1 cellular context compared by ENCODE assay signal in the genomic region with DNA sequence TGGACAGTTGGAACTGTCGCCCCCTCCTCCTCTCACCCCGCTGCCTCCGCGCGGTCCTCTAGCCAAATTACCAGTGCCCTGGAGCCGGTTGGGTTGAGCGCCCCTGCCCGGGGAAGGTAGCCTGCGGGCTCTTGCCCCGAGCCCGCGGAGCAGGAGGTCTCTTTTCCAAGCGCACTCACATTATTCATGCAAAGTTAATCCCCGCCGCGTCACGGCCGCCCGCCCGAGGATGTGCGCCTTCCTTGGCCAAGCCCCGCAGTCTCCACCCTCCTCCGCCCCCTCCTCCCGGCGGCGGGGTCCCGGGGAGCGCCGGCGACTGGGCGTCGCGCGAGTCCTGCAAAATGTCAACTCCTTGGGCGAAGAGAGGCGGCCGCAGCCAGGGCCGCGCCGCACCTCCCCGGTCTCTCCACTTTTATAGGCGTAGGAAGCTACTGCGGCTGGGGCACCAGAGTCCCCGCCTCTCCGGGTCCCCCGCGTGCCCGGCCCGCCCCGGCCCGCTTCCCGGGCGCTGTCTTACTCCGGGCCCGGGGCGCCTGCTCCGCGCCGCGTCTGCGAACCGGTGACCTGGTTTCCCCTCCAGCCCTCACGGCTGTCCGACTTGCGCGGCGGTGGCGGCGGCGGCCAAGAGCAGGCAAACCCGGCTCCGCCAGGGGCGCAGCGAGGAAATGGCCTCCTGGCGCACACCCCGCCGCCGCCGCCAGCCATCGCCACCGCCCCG.
TF ChIP-seq lines count a peak whose summit lies in the region.

A gene (minus strand): TSS at position 235 of the 718 bp plus-strand sequence.

TF ChIP-seq in HEK293, 187 proteins besides CTCF, POLR2A, EP300 and RAD21 (continued from another document and continues in another):
- TF ChIP-seq, protein P1, sequence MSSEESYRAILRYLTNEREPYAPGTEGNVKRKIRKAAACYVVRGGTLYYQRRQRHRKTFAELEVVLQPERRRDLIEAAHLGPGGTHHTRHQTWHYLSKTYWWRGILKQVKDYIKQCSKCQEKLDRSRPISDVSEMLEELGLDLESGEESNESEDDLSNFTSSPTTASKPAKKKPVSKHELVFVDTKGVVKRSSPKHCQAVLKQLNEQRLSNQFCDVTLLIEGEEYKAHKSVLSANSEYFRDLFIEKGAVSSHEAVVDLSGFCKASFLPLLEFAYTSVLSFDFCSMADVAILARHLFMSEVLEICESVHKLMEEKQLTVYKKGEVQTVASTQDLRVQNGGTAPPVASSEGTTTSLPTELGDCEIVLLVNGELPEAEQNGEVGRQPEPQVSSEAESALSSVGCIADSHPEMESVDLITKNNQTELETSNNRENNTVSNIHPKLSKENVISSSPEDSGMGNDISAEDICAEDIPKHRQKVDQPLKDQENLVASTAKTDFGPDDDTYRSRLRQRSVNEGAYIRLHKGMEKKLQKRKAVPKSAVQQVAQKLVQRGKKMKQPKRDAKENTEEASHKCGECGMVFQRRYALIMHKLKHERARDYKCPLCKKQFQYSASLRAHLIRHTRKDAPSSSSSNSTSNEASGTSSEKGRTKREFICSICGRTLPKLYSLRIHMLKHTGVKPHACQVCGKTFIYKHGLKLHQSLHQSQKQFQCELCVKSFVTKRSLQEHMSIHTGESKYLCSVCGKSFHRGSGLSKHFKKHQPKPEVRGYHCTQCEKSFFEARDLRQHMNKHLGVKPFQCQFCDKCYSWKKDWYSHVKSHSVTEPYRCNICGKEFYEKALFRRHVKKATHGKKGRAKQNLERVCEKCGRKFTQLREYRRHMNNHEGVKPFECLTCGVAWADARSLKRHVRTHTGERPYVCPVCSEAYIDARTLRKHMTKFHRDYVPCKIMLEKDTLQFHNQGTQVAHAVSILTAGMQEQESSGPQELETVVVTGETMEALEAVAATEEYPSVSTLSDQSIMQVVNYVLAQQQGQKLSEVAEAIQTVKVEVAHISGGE (tag by site-specific recombination; conservative IDR thresholded peaks at IDR 0.05; ENCODE audit: low read depth) = peak; percentile 8; the same call in 1 of the 2 replicates
- TF ChIP-seq SP3 (tag by site-specific recombination; IDR thresholded peaks at IDR 0.05) (peak; percentile 85), ZNF514 (tag by site-specific recombination; IDR thresholded peaks at IDR 0.05) (no peak), KLF9 (tag by site-specific recombination; IDR thresholded peaks at IDR 0.05; ENCODE audit: low read depth) (0 out of 2 replicates have a peak, but pooled peaks have one; percentile 9), ZNF239 (tag by site-specific recombination; IDR thresholded peaks at IDR 0.05) (no peak), ZNF785 (tag by site-specific recombination; IDR thresholded peaks at IDR 0.05) (no peak), ZNF600 (tag by site-specific recombination; IDR thresholded peaks at IDR 0.05) (no peak), ZNF791 (tag by site-specific recombination; IDR thresholded peaks at IDR 0.05) (no peak), ZNF837 (tag by site-specific recombination; IDR thresholded peaks at IDR 0.05) (0 out of 2 replicates have a peak, but pooled peaks have one; percentile 16), GLIS2 (tag by site-specific recombination; IDR thresholded peaks at IDR 0.05) (peak; percentile 8; the same call in 1 of the 2 replicates), KLF7 (tag by site-specific recombination; IDR thresholded peaks at IDR 0.05; ENCODE audit: borderline replicate concordance) (0 out of 2 replicates have a peak, but pooled peaks have one; percentile 41), ZNF629 (tag by site-specific recombination; IDR thresholded peaks at IDR 0.05) (peak; percentile 57; the same call in 1 of the 2 replicates), SP7 (tag by site-specific recombination; IDR thresholded peaks at IDR 0.05) (no peak; the same call in none of the 2 replicates), ZNF843 (tag by site-specific recombination; IDR thresholded peaks at IDR 0.05) (no peak), ZNF16 (tag by site-specific recombination; IDR thresholded peaks at IDR 0.05; ENCODE audit: low read depth) (no peak), REPIN1 (tag by site-specific recombination; IDR thresholded peaks at IDR 0.05; ENCODE audit: low read depth) (no peak), ZNF221 (tag by site-specific recombination; IDR thresholded peaks at IDR 0.05; ENCODE audit: borderline replicate concordance) (no peak), ZNF701 (tag by site-specific recombination; IDR thresholded peaks at IDR 0.05) (no peak), ZBTB17 (tag by site-specific recombination; IDR thresholded peaks at IDR 0.05) (no peak), ZEB2 (tag by site-specific recombination; IDR thresholded peaks at IDR 0.05) (peak; percentile 70), ZNF830 (tag by site-specific recombination; IDR thresholded peaks at IDR 0.05; ENCODE audit: low read depth) (no peak), ZNF391 (tag by site-specific recombination; IDR thresholded peaks at IDR 0.05; ENCODE audit: borderline replicate concordance, low read depth) (no peak), ZNF292 (tag by site-specific recombination; IDR thresholded peaks at IDR 0.05; ENCODE audit: borderline replicate concordance, low read depth) (no peak), ZBTB8A (tag by site-specific recombination; IDR thresholded peaks at IDR 0.05) (peak; percentile 98), ZNF510 (tag by site-specific recombination; IDR thresholded peaks at IDR 0.05; ENCODE audit: insufficient replicate concordance) (no peak), ZNF707 (tag by site-specific recombination; IDR thresholded peaks at IDR 0.05) (no peak), ZFHX2 (tag by site-specific recombination; conservative IDR thresholded peaks at IDR 0.05) (peak; percentile 40), ZNF341 (tag by site-specific recombination; IDR thresholded peaks at IDR 0.05; ENCODE audit: low read depth) (peak; percentile 26)
- TF ChIP-seq, protein P2, sequence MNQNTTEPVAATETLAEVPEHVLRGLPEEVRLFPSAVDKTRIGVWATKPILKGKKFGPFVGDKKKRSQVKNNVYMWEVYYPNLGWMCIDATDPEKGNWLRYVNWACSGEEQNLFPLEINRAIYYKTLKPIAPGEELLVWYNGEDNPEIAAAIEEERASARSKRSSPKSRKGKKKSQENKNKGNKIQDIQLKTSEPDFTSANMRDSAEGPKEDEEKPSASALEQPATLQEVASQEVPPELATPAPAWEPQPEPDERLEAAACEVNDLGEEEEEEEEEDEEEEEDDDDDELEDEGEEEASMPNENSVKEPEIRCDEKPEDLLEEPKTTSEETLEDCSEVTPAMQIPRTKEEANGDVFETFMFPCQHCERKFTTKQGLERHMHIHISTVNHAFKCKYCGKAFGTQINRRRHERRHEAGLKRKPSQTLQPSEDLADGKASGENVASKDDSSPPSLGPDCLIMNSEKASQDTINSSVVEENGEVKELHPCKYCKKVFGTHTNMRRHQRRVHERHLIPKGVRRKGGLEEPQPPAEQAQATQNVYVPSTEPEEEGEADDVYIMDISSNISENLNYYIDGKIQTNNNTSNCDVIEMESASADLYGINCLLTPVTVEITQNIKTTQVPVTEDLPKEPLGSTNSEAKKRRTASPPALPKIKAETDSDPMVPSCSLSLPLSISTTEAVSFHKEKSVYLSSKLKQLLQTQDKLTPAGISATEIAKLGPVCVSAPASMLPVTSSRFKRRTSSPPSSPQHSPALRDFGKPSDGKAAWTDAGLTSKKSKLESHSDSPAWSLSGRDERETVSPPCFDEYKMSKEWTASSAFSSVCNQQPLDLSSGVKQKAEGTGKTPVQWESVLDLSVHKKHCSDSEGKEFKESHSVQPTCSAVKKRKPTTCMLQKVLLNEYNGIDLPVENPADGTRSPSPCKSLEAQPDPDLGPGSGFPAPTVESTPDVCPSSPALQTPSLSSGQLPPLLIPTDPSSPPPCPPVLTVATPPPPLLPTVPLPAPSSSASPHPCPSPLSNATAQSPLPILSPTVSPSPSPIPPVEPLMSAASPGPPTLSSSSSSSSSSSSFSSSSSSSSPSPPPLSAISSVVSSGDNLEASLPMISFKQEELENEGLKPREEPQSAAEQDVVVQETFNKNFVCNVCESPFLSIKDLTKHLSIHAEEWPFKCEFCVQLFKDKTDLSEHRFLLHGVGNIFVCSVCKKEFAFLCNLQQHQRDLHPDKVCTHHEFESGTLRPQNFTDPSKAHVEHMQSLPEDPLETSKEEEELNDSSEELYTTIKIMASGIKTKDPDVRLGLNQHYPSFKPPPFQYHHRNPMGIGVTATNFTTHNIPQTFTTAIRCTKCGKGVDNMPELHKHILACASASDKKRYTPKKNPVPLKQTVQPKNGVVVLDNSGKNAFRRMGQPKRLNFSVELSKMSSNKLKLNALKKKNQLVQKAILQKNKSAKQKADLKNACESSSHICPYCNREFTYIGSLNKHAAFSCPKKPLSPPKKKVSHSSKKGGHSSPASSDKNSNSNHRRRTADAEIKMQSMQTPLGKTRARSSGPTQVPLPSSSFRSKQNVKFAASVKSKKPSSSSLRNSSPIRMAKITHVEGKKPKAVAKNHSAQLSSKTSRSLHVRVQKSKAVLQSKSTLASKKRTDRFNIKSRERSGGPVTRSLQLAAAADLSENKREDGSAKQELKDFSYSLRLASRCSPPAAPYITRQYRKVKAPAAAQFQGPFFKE (tag by site-specific recombination; IDR thresholded peaks at IDR 0.05; ENCODE audit: borderline replicate concordance) = no peak
- TF ChIP-seq, protein P3, sequence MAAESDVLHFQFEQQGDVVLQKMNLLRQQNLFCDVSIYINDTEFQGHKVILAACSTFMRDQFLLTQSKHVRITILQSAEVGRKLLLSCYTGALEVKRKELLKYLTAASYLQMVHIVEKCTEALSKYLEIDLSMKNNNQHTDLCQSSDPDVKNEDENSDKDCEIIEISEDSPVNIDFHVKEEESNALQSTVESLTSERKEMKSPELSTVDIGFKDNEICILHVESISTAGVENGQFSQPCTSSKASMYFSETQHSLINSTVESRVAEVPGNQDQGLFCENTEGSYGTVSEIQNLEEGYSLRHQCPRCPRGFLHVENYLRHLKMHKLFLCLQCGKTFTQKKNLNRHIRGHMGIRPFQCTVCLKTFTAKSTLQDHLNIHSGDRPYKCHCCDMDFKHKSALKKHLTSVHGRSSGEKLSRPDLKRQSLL (tag by site-specific recombination; IDR thresholded peaks at IDR 0.05) = peak; percentile 59; the same call in 1 of the 2 replicates
- TF ChIP-seq, protein P4, sequence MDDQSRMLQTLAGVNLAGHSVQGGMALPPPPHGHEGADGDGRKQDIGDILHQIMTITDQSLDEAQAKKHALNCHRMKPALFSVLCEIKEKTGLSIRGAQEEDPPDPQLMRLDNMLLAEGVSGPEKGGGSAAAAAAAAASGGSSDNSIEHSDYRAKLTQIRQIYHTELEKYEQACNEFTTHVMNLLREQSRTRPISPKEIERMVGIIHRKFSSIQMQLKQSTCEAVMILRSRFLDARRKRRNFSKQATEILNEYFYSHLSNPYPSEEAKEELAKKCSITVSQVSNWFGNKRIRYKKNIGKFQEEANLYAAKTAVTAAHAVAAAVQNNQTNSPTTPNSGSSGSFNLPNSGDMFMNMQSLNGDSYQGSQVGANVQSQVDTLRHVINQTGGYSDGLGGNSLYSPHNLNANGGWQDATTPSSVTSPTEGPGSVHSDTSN (CRISPR knock-in tag; IDR thresholded peaks at IDR 0.05) = 0 out of 2 replicates have a peak, but pooled peaks have one; percentile 40
- TF ChIP-seq, protein P5, sequence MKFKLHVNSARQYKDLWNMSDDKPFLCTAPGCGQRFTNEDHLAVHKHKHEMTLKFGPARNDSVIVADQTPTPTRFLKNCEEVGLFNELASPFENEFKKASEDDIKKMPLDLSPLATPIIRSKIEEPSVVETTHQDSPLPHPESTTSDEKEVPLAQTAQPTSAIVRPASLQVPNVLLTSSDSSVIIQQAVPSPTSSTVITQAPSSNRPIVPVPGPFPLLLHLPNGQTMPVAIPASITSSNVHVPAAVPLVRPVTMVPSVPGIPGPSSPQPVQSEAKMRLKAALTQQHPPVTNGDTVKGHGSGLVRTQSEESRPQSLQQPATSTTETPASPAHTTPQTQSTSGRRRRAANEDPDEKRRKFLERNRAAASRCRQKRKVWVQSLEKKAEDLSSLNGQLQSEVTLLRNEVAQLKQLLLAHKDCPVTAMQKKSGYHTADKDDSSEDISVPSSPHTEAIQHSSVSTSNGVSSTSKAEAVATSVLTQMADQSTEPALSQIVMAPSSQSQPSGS (tag by site-specific recombination; IDR thresholded peaks at IDR 0.05; ENCODE audit: low read depth) = no peak
- TF ChIP-seq, protein P6, sequence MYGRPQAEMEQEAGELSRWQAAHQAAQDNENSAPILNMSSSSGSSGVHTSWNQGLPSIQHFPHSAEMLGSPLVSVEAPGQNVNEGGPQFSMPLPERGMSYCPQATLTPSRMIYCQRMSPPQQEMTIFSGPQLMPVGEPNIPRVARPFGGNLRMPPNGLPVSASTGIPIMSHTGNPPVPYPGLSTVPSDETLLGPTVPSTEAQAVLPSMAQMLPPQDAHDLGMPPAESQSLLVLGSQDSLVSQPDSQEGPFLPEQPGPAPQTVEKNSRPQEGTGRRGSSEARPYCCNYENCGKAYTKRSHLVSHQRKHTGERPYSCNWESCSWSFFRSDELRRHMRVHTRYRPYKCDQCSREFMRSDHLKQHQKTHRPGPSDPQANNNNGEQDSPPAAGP (tag by site-specific recombination; IDR thresholded peaks at IDR 0.05) = no peak
- TF ChIP-seq, protein P7, sequence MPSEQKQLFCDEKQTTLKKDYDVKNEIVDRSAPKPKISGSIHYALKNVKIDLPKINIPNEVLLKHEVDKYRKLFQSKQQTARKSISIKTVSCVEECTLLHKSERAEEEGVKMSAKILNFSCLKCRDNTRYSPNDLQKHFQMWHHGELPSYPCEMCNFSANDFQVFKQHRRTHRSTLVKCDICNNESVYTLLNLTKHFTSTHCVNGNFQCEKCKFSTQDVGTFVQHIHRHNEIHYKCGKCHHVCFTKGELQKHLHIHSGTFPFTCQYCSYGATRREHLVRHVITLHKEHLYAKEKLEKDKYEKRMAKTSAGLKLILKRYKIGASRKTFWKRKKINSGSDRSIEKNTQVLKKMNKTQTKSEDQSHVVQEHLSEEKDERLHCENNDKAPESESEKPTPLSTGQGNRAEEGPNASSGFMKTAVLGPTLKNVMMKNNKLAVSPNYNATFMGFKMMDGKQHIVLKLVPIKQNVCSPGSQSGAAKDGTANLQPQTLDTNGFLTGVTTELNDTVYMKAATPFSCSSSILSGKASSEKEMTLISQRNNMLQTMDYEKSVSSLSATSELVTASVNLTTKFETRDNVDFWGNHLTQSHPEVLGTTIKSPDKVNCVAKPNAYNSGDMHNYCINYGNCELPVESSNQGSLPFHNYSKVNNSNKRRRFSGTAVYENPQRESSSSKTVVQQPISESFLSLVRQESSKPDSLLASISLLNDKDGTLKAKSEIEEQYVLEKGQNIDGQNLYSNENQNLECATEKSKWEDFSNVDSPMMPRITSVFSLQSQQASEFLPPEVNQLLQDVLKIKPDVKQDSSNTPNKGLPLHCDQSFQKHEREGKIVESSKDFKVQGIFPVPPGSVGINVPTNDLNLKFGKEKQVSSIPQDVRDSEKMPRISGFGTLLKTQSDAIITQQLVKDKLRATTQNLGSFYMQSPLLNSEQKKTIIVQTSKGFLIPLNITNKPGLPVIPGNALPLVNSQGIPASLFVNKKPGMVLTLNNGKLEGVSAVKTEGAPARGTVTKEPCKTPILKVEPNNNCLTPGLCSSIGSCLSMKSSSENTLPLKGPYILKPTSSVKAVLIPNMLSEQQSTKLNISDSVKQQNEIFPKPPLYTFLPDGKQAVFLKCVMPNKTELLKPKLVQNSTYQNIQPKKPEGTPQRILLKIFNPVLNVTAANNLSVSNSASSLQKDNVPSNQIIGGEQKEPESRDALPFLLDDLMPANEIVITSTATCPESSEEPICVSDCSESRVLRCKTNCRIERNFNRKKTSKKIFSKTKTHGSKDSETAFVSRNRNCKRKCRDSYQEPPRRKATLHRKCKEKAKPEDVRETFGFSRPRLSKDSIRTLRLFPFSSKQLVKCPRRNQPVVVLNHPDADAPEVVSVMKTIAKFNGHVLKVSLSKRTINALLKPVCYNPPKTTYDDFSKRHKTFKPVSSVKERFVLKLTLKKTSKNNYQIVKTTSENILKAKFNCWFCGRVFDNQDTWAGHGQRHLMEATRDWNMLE (tag by site-specific recombination; conservative IDR thresholded peaks at IDR 0.05; ENCODE audit: low read depth) = no peak
- TF ChIP-seq, protein P8, sequence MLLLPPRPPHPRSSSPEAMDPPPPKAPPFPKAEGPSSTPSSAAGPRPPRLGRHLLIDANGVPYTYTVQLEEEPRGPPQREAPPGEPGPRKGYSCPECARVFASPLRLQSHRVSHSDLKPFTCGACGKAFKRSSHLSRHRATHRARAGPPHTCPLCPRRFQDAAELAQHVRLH (tag by site-specific recombination; IDR thresholded peaks at IDR 0.05) = no peak; the same call in 1 of the 2 replicates
